4 cellular contexts compared by ENCODE assay signal in genomic region chr5:2981652-2982051, GRCh38.
"Had no signal": no experiment of that assay in that cellular context is flagged by ENCODE, and none has a peak within 500 bp of the region (broad histone marks: within the 10 kb centered on the region; RNA-seq: fewer than 3 reads in every experiment).

No MANE protein-coding gene starts in this region.

- ATAC-seq: GM23338 had no signal

- H3K4me1 Mint-ChIP-seq: GM23338 had no signal

- H3K4me3 ChIP-seq: GM23338 had no signal

- H3K4me3 Mint-ChIP-seq: GM23338, H9 had no signal

- H3K27ac Mint-ChIP-seq: GM23338, H9 had no signal

- DNase-seq: H9, HCEC 1CT, IMR-90 had no signal
